Comparison of ENCODE assay signal across 11 cellular contexts in genomic region chr3:138875754-138876664, GRCh38. TPM values are rescaled to one million over a fixed set of nuclear protein-coding genes. Genes with fewer than 3 reads are reported as not detected.
A peak's percentile ranks its signal among the peaks of the same experiment; 100 is the strongest.
DNase-seq lines count a peak whose midpoint lies in the region; ATAC-seq and TF ChIP-seq lines count a peak whose summit lies in the region.
"Had no signal": no experiment of that assay in that cellular context is flagged by ENCODE, and none has a peak within 500 bp of the region (broad histone marks: within the 10 kb centered on the region; RNA-seq: fewer than 3 reads in every experiment).

No MANE protein-coding gene starts in this region.

- H3K36me3 ChIP-seq in A673 (ENCODE audit: insufficient read depth, low read length, poor library complexity, severe bottlenecking) (no peaks in the 10 kb centered on the region), Loucy (ENCODE audit: insufficient read depth, low read length) (no peaks in the 10 kb centered on the region)

- H2AFZ ChIP-seq in Loucy (ENCODE audit: low read length): peak overlapping the region; percentile 36; the same call in 1 of the 2 replicates

- TF ChIP-seq CTCF in A673 (conservative IDR thresholded peaks at IDR 0.05; ENCODE audit: low read depth, low read length) (no peak), Loucy (conservative IDR thresholded peaks at IDR 0.05; ENCODE audit: low read length) (no peak)

- no TSS peak for BruUV-seq in A673 (replicated peaks; lab: Mats Ljungman, UMichigan)

- DNase-seq in A673 (ENCODE audit: low spot score) (peak; percentile 48), left ventricle myocardium superior (no peak), NCI-H1105 treated with DMSO at 0.1 percent for 48 hours (lab: John Stamatoyannopoulos, UW) (no peak), globus pallidus (ENCODE audit: low spot score) (no peak), posterior vena cava (ENCODE audit: low spot score) (no peak)
- DNase-seq in activated CD4-positive, alpha-beta memory T cell treated with anti-CD3 and anti-CD28 coated beads, Interleukin-2, amount 10 ng/mL, durations not matched to agents 7 days and 5 days: no peak
- DNase-seq: activated naive CD4-positive, alpha-beta T cell treated with anti-CD3 and anti-CD28 coated beads, Interleukin-2, amount 10 ng/mL, durations not matched to agents 7 days and 5 days; NCI-H748 treated with DMSO at 0.1 percent for 48 hours; nephron progenitor cell had no signal

- peaks cover 8% of the 10 kb centered on the region for H3K36me3 Mint-ChIP-seq in activated CD4-positive, alpha-beta memory T cell treated with anti-CD3 and anti-CD28 coated beads, Interleukin-2, amount 10 ng/mL, durations not matched to agents 7 days and 5 days (ENCODE audit: low read depth)

- H3K4me3 Mint-ChIP-seq in activated CD4-positive, alpha-beta memory T cell treated with anti-CD3 and anti-CD28 coated beads, Interleukin-2, amount 10 ng/mL, durations not matched to agents 7 days and 5 days: no peak overlapping the region
- H3K4me3 Mint-ChIP-seq: activated naive CD4-positive, alpha-beta T cell treated with anti-CD3 and anti-CD28 coated beads, Interleukin-2, amount 10 ng/mL, durations not matched to agents 7 days and 5 days; nephron progenitor cell had no signal

- H3K27ac ChIP-seq in A673 (ENCODE audit: low read depth, low read length, poor library complexity, severe bottlenecking): no peak overlapping the region

- ATAC-seq in left ventricle myocardium superior: peak; percentile 57
- ATAC-seq in GM18511 (IDR thresholded peaks at IDR 0.05; ENCODE audit: unreplicated experiment): no peak

- intact Hi-C loops in A673 (cut with micrococcal nuclease; ENCODE audit: unreplicated experiment): no loop called here
- intact Hi-C loops in left ventricle myocardium superior (cut with micrococcal nuclease): no loop called here
- intact Hi-C loops in posterior vena cava (cut with DNase I): no loop called here

- H3K4me2 ChIP-seq in Loucy (ENCODE audit: low read depth, low read length, poor library complexity, severe bottlenecking): no peak overlapping the region

- H3K4me3 ChIP-seq in A673 (ENCODE audit: low read depth, low read length, poor library complexity, severe bottlenecking) (no peak overlapping the region), Loucy (ENCODE audit: low read length, poor library complexity, severe bottlenecking) (no peak overlapping the region)

- H3K27me3 ChIP-seq in A673 (replicated peaks; ENCODE audit: insufficient read depth, low read depth, low read length, poor library complexity) (no peaks in the 10 kb centered on the region), Loucy (ENCODE audit: insufficient read depth, low read length, poor library complexity, severe bottlenecking) (no peaks in the 10 kb centered on the region)

- no peaks in the 10 kb centered on the region for H3K27me3 Mint-ChIP-seq in activated CD4-positive, alpha-beta memory T cell treated with anti-CD3 and anti-CD28 coated beads, Interleukin-2, amount 10 ng/mL, durations not matched to agents 7 days and 5 days

- POLR2A ChIA-PET in A673 (lab: Charles Lee; ENCODE audit: low non-redundant PET): no interaction called here
- POLR2A ChIA-PET in activated CD4-positive, alpha-beta memory T cell treated with anti-CD3 and anti-CD28 coated beads, Interleukin-2, amount 10 ng/mL, durations not matched to agents 7 days and 5 days (lab: Charles Lee): interaction anchor here (0.7 to 0.8 kb wide), 2 partner anchors 10 to 41 kb away, joined by 3 to 4 read pairs; partner anchors contain the start of gene PIK3CB

- no peak overlapping the region for H3K9ac ChIP-seq in Loucy (ENCODE audit: low read depth, low read length, poor library complexity, severe bottlenecking)

- H3K27ac Mint-ChIP-seq in activated CD4-positive, alpha-beta memory T cell treated with anti-CD3 and anti-CD28 coated beads, Interleukin-2, amount 10 ng/mL, durations not matched to agents 7 days and 5 days: peak overlapping the region; percentile 18
- H3K27ac Mint-ChIP-seq: activated naive CD4-positive, alpha-beta T cell treated with anti-CD3 and anti-CD28 coated beads, Interleukin-2, amount 10 ng/mL, durations not matched to agents 7 days and 5 days; nephron progenitor cell had no signal

- H3K4me1 ChIP-seq in A673 (ENCODE audit: insufficient read depth, low read length, poor library complexity, severe bottlenecking) (no peaks in the 10 kb centered on the region), Loucy (ENCODE audit: insufficient read depth, low read length, poor library complexity, severe bottlenecking) (no peaks in the 10 kb centered on the region)

- H3K9me3 ChIP-seq in A673 (ENCODE audit: low read depth, low read length, poor library complexity, severe bottlenecking) (no peaks in the 10 kb centered on the region), Loucy (ENCODE audit: insufficient read depth, low read depth, low read length) (no peaks in the 10 kb centered on the region)

- peaks cover 12% of the 10 kb centered on the region for H3K9me3 Mint-ChIP-seq in activated CD4-positive, alpha-beta memory T cell treated with anti-CD3 and anti-CD28 coated beads, Interleukin-2, amount 10 ng/mL, durations not matched to agents 7 days and 5 days

- peaks cover 14% of the 10 kb centered on the region for H3K4me1 Mint-ChIP-seq in activated CD4-positive, alpha-beta memory T cell treated with anti-CD3 and anti-CD28 coated beads, Interleukin-2, amount 10 ng/mL, durations not matched to agents 7 days and 5 days
- H3K4me1 Mint-ChIP-seq: nephron progenitor cell had no signal

- no peaks in the 10 kb centered on the region for H3F3A ChIP-seq in Loucy (ENCODE audit: low read depth)

- H3K79me2 ChIP-seq in Loucy (ENCODE audit: insufficient read depth, low read length): no peaks in the 10 kb centered on the region

- CTCF ChIA-PET in A673 (lab: Charles Lee): interaction anchor here (1.1 kb wide), 1 partner anchor 40 kb away, joined by 3 read pairs; no protein-coding TSS in a partner anchor
- CTCF ChIA-PET in activated CD4-positive, alpha-beta memory T cell treated with anti-CD3 and anti-CD28 coated beads, Interleukin-2, amount 10 ng/mL, durations not matched to agents 7 days and 5 days (lab: Charles Lee): interaction anchor here (1.1 to 2.3 kb wide), 2 partner anchors 39 to 282 kb away, joined by 5 to 12 read pairs; partner anchors contain the start of gene CEP70

- no peaks in the 10 kb centered on the region for H3K9me2 ChIP-seq in Loucy (replicated peaks; ENCODE audit: low read depth, low read length)

- no peaks in the 10 kb centered on the region for H4K20me1 ChIP-seq in Loucy (ENCODE audit: insufficient read depth, low read length, poor library complexity, severe bottlenecking)

RNA-seq across cellular contexts. Expression of gene PIK3CB, which starts 41.3 kb away (rescaled TPM):
- total RNA-seq in A673 (2021) (16.4 and 17.4 TPM in 2 replicates), left ventricle myocardium superior (33.3 TPM), posterior vena cava (10 to 100 TPM; 15.4 to 21.1 TPM)
- 10 to 100 TPM; 13.5 to 14.4 TPM for total RNA-seq in activated CD4-positive, alpha-beta memory T cell treated with anti-CD3 and anti-CD28 coated beads, Interleukin-2, amount 10 ng/mL, durations not matched to agents 7 days and 5 days
